ENCODE assay signal across 1 cellular context in the genomic region with DNA sequence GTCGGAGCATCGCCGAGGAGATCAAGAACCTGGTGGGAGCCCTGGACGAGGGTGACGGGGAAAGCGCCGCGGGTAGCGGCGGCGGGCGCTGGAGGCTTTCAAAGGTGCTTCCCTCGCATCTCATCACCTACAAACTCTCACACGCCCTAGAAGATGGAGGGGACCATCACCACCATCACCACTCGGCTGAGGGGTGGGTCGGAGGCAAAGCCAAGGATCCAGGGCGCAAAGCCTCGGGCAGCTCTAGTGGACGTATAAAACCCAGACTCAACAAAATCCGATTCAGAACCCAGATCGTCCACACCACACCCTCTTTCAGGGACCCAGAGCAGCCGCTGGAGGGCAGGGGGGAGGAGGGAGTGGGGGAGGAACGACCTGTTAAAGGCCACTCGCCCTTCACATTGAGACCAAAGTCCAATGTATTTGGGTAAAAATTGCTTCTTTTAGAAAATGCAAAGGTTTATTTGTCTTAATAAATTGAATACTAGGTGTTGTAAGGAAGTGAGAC.
TF ChIP-seq lines count a peak whose summit lies in the region.

No MANE protein-coding gene starts in this region.

TF ChIP-seq in GM23338, 12 proteins besides CTCF, POLR2A, EP300 and RAD21 (continued from another document):
- TF ChIP-seq, protein P1, sequence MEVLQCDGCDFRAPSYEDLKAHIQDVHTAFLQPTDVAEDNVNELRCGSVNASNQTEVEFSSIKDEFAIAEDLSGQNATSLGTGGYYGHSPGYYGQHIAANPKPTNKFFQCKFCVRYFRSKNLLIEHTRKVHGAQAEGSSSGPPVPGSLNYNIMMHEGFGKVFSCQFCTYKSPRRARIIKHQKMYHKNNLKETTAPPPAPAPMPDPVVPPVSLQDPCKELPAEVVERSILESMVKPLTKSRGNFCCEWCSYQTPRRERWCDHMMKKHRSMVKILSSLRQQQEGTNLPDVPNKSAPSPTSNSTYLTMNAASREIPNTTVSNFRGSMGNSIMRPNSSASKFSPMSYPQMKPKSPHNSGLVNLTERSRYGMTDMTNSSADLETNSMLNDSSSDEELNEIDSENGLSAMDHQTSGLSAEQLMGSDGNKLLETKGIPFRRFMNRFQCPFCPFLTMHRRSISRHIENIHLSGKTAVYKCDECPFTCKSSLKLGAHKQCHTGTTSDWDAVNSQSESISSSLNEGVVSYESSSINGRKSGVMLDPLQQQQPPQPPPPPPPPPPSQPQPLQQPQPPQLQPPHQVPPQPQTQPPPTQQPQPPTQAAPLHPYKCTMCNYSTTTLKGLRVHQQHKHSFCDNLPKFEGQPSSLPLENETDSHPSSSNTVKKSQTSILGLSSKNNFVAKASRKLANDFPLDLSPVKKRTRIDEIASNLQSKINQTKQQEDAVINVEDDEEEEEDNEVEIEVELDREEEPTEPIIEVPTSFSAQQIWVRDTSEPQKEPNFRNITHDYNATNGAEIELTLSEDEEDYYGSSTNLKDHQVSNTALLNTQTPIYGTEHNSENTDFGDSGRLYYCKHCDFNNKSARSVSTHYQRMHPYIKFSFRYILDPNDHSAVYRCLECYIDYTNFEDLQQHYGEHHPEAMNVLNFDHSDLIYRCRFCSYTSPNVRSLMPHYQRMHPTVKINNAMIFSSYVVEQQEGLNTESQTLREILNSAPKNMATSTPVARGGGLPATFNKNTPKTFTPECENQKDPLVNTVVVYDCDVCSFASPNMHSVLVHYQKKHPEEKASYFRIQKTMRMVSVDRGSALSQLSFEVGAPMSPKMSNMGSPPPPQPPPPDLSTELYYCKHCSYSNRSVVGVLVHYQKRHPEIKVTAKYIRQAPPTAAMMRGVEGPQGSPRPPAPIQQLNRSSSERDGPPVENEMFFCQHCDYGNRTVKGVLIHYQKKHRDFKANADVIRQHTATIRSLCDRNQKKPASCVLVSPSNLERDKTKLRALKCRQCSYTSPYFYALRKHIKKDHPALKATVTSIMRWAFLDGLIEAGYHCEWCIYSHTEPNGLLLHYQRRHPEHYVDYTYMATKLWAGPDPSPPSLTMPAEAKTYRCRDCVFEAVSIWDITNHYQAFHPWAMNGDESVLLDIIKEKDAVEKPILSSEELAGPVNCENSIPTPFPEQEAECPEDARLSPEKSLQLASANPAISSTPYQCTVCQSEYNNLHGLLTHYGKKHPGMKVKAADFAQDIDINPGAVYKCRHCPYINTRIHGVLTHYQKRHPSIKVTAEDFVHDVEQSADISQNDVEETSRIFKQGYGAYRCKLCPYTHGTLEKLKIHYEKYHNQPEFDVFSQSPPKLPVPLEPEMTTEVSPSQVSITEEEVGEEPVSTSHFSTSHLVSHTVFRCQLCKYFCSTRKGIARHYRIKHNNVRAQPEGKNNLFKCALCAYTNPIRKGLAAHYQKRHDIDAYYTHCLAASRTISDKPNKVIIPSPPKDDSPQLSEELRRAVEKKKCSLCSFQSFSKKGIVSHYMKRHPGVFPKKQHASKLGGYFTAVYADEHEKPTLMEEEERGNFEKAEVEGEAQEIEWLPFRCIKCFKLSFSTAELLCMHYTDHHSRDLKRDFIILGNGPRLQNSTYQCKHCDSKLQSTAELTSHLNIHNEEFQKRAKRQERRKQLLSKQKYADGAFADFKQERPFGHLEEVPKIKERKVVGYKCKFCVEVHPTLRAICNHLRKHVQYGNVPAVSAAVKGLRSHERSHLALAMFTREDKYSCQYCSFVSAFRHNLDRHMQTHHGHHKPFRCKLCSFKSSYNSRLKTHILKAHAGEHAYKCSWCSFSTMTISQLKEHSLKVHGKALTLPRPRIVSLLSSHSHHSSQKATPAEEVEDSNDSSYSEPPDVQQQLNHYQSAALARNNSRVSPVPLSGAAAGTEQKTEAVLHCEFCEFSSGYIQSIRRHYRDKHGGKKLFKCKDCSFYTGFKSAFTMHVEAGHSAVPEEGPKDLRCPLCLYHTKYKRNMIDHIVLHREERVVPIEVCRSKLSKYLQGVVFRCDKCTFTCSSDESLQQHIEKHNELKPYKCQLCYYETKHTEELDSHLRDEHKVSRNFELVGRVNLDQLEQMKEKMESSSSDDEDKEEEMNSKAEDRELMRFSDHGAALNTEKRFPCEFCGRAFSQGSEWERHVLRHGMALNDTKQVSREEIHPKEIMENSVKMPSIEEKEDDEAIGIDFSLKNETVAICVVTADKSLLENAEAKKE (CRISPR knock-in tag; IDR thresholded peaks at IDR 0.05), result no peak
- TF ChIP-seq POLR2AphosphoS5 (IDR thresholded peaks at IDR 0.05; ENCODE audit: low read depth) (no peak; the same call in 1 of the 2 replicates), ZNF114 (CRISPR knock-in tag; IDR thresholded peaks at IDR 0.05) (no peak), CREB1 (CRISPR knock-in tag; IDR thresholded peaks at IDR 0.05; ENCODE audit: low read depth) (no peak), ZNF331 (CRISPR knock-in tag; IDR thresholded peaks at IDR 0.05; ENCODE audit: low read depth) (no peak), EZH2 (IDR thresholded peaks at IDR 0.05; ENCODE audit: low read depth, unreplicated experiment) (no peak)
- TF ChIP-seq, protein P2, sequence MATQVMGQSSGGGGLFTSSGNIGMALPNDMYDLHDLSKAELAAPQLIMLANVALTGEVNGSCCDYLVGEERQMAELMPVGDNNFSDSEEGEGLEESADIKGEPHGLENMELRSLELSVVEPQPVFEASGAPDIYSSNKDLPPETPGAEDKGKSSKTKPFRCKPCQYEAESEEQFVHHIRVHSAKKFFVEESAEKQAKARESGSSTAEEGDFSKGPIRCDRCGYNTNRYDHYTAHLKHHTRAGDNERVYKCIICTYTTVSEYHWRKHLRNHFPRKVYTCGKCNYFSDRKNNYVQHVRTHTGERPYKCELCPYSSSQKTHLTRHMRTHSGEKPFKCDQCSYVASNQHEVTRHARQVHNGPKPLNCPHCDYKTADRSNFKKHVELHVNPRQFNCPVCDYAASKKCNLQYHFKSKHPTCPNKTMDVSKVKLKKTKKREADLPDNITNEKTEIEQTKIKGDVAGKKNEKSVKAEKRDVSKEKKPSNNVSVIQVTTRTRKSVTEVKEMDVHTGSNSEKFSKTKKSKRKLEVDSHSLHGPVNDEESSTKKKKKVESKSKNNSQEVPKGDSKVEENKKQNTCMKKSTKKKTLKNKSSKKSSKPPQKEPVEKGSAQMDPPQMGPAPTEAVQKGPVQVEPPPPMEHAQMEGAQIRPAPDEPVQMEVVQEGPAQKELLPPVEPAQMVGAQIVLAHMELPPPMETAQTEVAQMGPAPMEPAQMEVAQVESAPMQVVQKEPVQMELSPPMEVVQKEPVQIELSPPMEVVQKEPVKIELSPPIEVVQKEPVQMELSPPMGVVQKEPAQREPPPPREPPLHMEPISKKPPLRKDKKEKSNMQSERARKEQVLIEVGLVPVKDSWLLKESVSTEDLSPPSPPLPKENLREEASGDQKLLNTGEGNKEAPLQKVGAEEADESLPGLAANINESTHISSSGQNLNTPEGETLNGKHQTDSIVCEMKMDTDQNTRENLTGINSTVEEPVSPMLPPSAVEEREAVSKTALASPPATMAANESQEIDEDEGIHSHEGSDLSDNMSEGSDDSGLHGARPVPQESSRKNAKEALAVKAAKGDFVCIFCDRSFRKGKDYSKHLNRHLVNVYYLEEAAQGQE (IDR thresholded peaks at IDR 0.05; ENCODE audit: unreplicated experiment), result no peak
- TF ChIP-seq, protein P3, sequence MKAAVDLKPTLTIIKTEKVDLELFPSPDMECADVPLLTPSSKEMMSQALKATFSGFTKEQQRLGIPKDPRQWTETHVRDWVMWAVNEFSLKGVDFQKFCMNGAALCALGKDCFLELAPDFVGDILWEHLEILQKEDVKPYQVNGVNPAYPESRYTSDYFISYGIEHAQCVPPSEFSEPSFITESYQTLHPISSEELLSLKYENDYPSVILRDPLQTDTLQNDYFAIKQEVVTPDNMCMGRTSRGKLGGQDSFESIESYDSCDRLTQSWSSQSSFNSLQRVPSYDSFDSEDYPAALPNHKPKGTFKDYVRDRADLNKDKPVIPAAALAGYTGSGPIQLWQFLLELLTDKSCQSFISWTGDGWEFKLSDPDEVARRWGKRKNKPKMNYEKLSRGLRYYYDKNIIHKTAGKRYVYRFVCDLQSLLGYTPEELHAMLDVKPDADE (IDR thresholded peaks at IDR 0.05), result no peak
